Comparison of ENCODE assay signal across 1 cellular context in genomic region chr14:76564471-76565119, GRCh38.
TF ChIP-seq lines count a peak whose summit lies in the region.

No MANE protein-coding gene starts in this region.

TF ChIP-seq in HEK293, 187 proteins besides CTCF, POLR2A, EP300 and RAD21 (continued from another document):
- TF ChIP-seq ZSCAN18 (tag by site-specific recombination; IDR thresholded peaks at IDR 0.05) (no peak), HOXD13 (CRISPR knock-in tag; IDR thresholded peaks at IDR 0.05; ENCODE audit: borderline replicate concordance) (no peak), ZBTB49 (tag by site-specific recombination; IDR thresholded peaks at IDR 0.05; ENCODE audit: low read depth) (no peak)
